ENCODE assay signal across 14 cellular contexts in the genomic region with DNA sequence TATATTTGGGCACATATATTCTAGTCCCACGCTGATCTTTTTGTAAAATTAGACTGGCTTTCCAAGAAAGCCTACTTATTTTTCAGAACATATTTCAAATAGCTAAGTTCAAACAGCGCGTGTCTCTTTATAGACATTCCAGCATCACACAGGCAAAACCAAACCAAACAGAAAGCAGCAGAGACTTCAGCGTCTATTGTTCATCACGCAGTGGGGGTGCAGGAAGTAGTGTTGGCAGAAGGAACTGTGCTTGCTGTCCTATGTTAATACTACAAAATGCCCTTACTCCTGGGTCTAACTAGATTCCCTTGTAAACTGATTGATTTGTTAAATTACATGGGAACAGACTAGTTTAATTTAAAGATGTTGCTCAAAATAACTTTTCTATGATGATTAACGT.
A peak's percentile ranks its signal among the peaks of the same experiment; 100 is the strongest.
DNase-seq lines count a peak whose midpoint lies in the region; ATAC-seq and TF ChIP-seq lines count a peak whose summit lies in the region.
"Had no signal": no experiment of that assay in that cellular context is flagged by ENCODE, and none has a peak within 500 bp of the region (broad histone marks: within the 10 kb centered on the region; RNA-seq: fewer than 3 reads in every experiment).

No MANE protein-coding gene starts in this region.

- H3K9me2 ChIP-seq in PC-3 (replicated peaks; ENCODE audit: low read length): no peaks in the 10 kb centered on the region

- H3K79me1 ChIP-seq in H9 (ENCODE audit: insufficient read depth, low read depth, low read length, poor library complexity, severe bottlenecking): no peaks in the 10 kb centered on the region

- intact Hi-C loops in PC-3 (cut with micrococcal nuclease): loop anchor here (5.0 to 10.0 kb wide), 3 partner anchors 127 to 573 kb away; no protein-coding TSS in a partner anchor

- peak overlapping the region in 2 of 3 experiments; percentile 21 to 53; a peak in 1 of 7 replicates for H3K27ac Mint-ChIP-seq in H9
- H3K27ac Mint-ChIP-seq in activated CD4-positive, alpha-beta memory T cell treated with anti-CD3 and anti-CD28 coated beads, Interleukin-2, amount 10 ng/mL, durations not matched to agents 7 days and 5 days: no peak overlapping the region
- H3K27ac Mint-ChIP-seq: activated CD4-positive, alpha-beta T cell treated with anti-CD3 and anti-CD28 coated beads, Interleukin-2, amount 10 ng/mL, durations not matched to agents 24 days and 14 days had no signal

- H2BK15ac ChIP-seq in H9 (ENCODE audit: low read depth, low read length): no peak overlapping the region

- H3F3A ChIP-seq in PC-3 (ENCODE audit: low read length, unreplicated experiment): no peaks in the 10 kb centered on the region

- H3K23me2 ChIP-seq in H9 (ENCODE audit: insufficient read length, low read depth, low read length, poor library complexity, severe bottlenecking): no peaks in the 10 kb centered on the region

- H3K9me3 ChIP-seq in H9 (ENCODE audit: control insufficient read depth, low read depth, low read length) (no peaks in the 10 kb centered on the region), PC-3 (ENCODE audit: low read length) (no peaks in the 10 kb centered on the region)
- H3K9me3 ChIP-seq: sigmoid colon had no signal

- H3K18ac ChIP-seq in H9 (ENCODE audit: insufficient read length, low read depth, low read length): no peak overlapping the region

- BruUV-seq in PC-3 (replicated peaks; lab: Mats Ljungman, UMichigan): no TSS peak

- no peak overlapping the region for H4K8ac ChIP-seq in H9 (replicated peaks; ENCODE audit: insufficient read length, low read depth, low read length)

- no peak overlapping the region for H3K4me3 Mint-ChIP-seq in H9
- no peak overlapping the region for H3K4me3 Mint-ChIP-seq in activated CD4-positive, alpha-beta memory T cell treated with anti-CD3 and anti-CD28 coated beads, Interleukin-2, amount 10 ng/mL, durations not matched to agents 7 days and 5 days
- H3K4me3 Mint-ChIP-seq: activated CD4-positive, alpha-beta T cell treated with anti-CD3 and anti-CD28 coated beads, Interleukin-2, amount 10 ng/mL, durations not matched to agents 24 days and 14 days had no signal

- H2BK120ac ChIP-seq in H9 (ENCODE audit: low read depth, low read length, poor library complexity, severe bottlenecking): no peak overlapping the region

- H3K27me3 Mint-ChIP-seq in H9 (ENCODE audit: low read depth): no peaks in the 10 kb centered on the region
- no peaks in the 10 kb centered on the region for H3K27me3 Mint-ChIP-seq in activated CD4-positive, alpha-beta memory T cell treated with anti-CD3 and anti-CD28 coated beads, Interleukin-2, amount 10 ng/mL, durations not matched to agents 7 days and 5 days
- H3K27me3 Mint-ChIP-seq: activated CD4-positive, alpha-beta T cell treated with anti-CD3 and anti-CD28 coated beads, Interleukin-2, amount 10 ng/mL, durations not matched to agents 24 days and 14 days had no signal

- DNase-seq in H9: peak; percentile 58
- DNase-seq in PC-3: peak; percentile 64
- peak; percentile 67 for DNase-seq in fibroblast of gingiva (ENCODE audit: low read depth)
- DNase-seq in pons (ENCODE audit: low spot score): peak; percentile 60
- DNase-seq in activated CD4-positive, alpha-beta memory T cell treated with anti-CD3 and anti-CD28 coated beads, Interleukin-2, amount 10 ng/mL, durations not matched to agents 7 days and 5 days: no peak
- DNase-seq in UCSD-AML1 (lab: John Stamatoyannopoulos, UW; ENCODE audit: unreplicated experiment): no peak
- DNase-seq in activated CD4-positive, alpha-beta T cell treated with anti-CD3 and anti-CD28 coated beads, Interleukin-2, amount 50 U/mL, for 1 hour: no peak
- DNase-seq: activated CD4-positive, alpha-beta T cell treated with anti-CD3 and anti-CD28 coated beads, Interleukin-2, amount 10 ng/mL, durations not matched to agents 24 days and 14 days; activated naive CD4-positive, alpha-beta T cell; NCI-H187 treated with DMSO at 0.1 percent for 48 hours; SIG-M5; sigmoid colon had no signal

- no peak overlapping the region for H3K56ac ChIP-seq in H9 (ENCODE audit: insufficient read length, low read depth, low read length)

- POLR2A ChIA-PET in PC-3 (lab: Charles Lee; ENCODE audit: unreplicated experiment): interaction anchor here (0.6 kb wide), 1 partner anchor 138 kb away, joined by 3 read pairs; no protein-coding TSS in a partner anchor
- POLR2A ChIA-PET in activated CD4-positive, alpha-beta memory T cell treated with anti-CD3 and anti-CD28 coated beads, Interleukin-2, amount 10 ng/mL, durations not matched to agents 7 days and 5 days (lab: Charles Lee): no interaction called here

- H3K9me3 Mint-ChIP-seq in H9: 0 out of 5 replicates have a peak, but pooled peaks cover 0 to 2% of the 10 kb centered on the region in 2 experiments
- peaks cover 3% of the 10 kb centered on the region for H3K9me3 Mint-ChIP-seq in activated CD4-positive, alpha-beta memory T cell treated with anti-CD3 and anti-CD28 coated beads, Interleukin-2, amount 10 ng/mL, durations not matched to agents 7 days and 5 days
- H3K9me3 Mint-ChIP-seq: activated CD4-positive, alpha-beta T cell treated with anti-CD3 and anti-CD28 coated beads, Interleukin-2, amount 10 ng/mL, durations not matched to agents 24 days and 14 days had no signal

- H2AFZ ChIP-seq in H9 (ENCODE audit: low read length) (no peak overlapping the region), PC-3 (ENCODE audit: low read length) (no peak overlapping the region)

- no peak overlapping the region for H3K23ac ChIP-seq in H9 (ENCODE audit: insufficient read length, low read depth, low read length)

- H3K4me2 ChIP-seq in H9 (ENCODE audit: insufficient read depth, insufficient read length, low read length) (no peak overlapping the region), PC-3 (ENCODE audit: low read length) (peak overlapping the region; percentile 21; the same call in 1 of the 2 replicates)

- CTCF ChIA-PET in PC-3 (lab: Charles Lee): no interaction called here
- CTCF ChIA-PET in activated CD4-positive, alpha-beta memory T cell treated with anti-CD3 and anti-CD28 coated beads, Interleukin-2, amount 10 ng/mL, durations not matched to agents 7 days and 5 days (lab: Charles Lee): no interaction called here

- H2BK5ac ChIP-seq in H9 (ENCODE audit: insufficient read length, low read length): no peak overlapping the region

- TF ChIP-seq CTCF in H9 (conservative IDR thresholded peaks at IDR 0.05) (no peak), PC-3 (conservative IDR thresholded peaks at IDR 0.05; ENCODE audit: low read depth, low read length) (no peak)

- WGBS in H9 (ENCODE audit: extremely low coverage, insufficient read length, low lambda C conversion rate): no CpG with 5 or more reads among the region's 6 CpGs

- no peak overlapping the region for H2BK12ac ChIP-seq in H9 (ENCODE audit: insufficient read length, low read depth, low read length)

- H4K91ac ChIP-seq in H9 (ENCODE audit: insufficient read length, low read depth, low read length): no peak overlapping the region

- H3T11ph ChIP-seq in H9 (ENCODE audit: low read length): no peak overlapping the region

- H3K14ac ChIP-seq in H9 (ENCODE audit: insufficient read depth, low read length): no peak overlapping the region

- H2AK5ac ChIP-seq in H9 (ENCODE audit: insufficient read length, low read length): no peak overlapping the region

- H3K27me3 ChIP-seq in H9 (ENCODE audit: insufficient read depth, low read length) (no peaks in the 10 kb centered on the region), PC-3 (ENCODE audit: low read length) (no peaks in the 10 kb centered on the region)
- H3K27me3 ChIP-seq: dorsolateral prefrontal cortex, sigmoid colon had no signal

- H3K36me3 ChIP-seq in PC-3 (ENCODE audit: low read depth, low read length): no peaks in the 10 kb centered on the region
- H3K36me3 ChIP-seq: sigmoid colon had no signal

- H3K9ac ChIP-seq in H9 (ENCODE audit: extremely low read depth, insufficient read length, low read length): no peak overlapping the region
- H3K9ac ChIP-seq in PC-3 (ENCODE audit: low read length): no peak overlapping the region

- H3K4me3 ChIP-seq in PC-3 (ENCODE audit: low read length): no peak overlapping the region
- H3K4me3 ChIP-seq: sigmoid colon had no signal

- H3K79me2 ChIP-seq in H9 (ENCODE audit: insufficient read depth, low read length) (no peaks in the 10 kb centered on the region), PC-3 (ENCODE audit: low read length) (no peaks in the 10 kb centered on the region)

- no peaks in the 10 kb centered on the region for H3K36me3 Mint-ChIP-seq in H9 (ENCODE audit: insufficient read depth in 1 of 3, low read depth in 3 of 3)
- no peaks in the 10 kb centered on the region for H3K36me3 Mint-ChIP-seq in activated CD4-positive, alpha-beta memory T cell treated with anti-CD3 and anti-CD28 coated beads, Interleukin-2, amount 10 ng/mL, durations not matched to agents 7 days and 5 days (ENCODE audit: low read depth)

- H4K5ac ChIP-seq in H9 (ENCODE audit: insufficient read length, low read depth, low read length): no peak overlapping the region

- no peak overlapping the region for H3K4ac ChIP-seq in H9 (ENCODE audit: low read depth, low read length)

- no peak overlapping the region for H2BK20ac ChIP-seq in H9 (ENCODE audit: low read depth, low read length, poor library complexity, severe bottlenecking)

- H3K4me1 ChIP-seq in H9 (ENCODE audit: insufficient read depth, low read length): no peaks in the 10 kb centered on the region; the same call in 1 of the 2 replicates
- peaks cover 4% of the 10 kb centered on the region; the same call in 1 of the 2 replicates for H3K4me1 ChIP-seq in PC-3 (ENCODE audit: insufficient read depth, low read length)
- H3K4me1 ChIP-seq: sigmoid colon had no signal

- H3K27ac ChIP-seq in H9 (ENCODE audit: insufficient read length, low read depth, low read length): no peak overlapping the region
- no peak overlapping the region for H3K27ac ChIP-seq in PC-3 (ENCODE audit: low read length)
- H3K27ac ChIP-seq: dorsolateral prefrontal cortex, sigmoid colon had no signal

- H3K4me1 Mint-ChIP-seq in H9: peaks cover 20% of the 10 kb centered on the region in 2 experiments
- H3K4me1 Mint-ChIP-seq in activated CD4-positive, alpha-beta memory T cell treated with anti-CD3 and anti-CD28 coated beads, Interleukin-2, amount 10 ng/mL, durations not matched to agents 7 days and 5 days: no peaks in the 10 kb centered on the region
- H3K4me1 Mint-ChIP-seq: activated CD4-positive, alpha-beta T cell treated with anti-CD3 and anti-CD28 coated beads, Interleukin-2, amount 10 ng/mL, durations not matched to agents 24 days and 14 days had no signal

- peak; percentile 94 for ATAC-seq in PC-3
- ATAC-seq in HG03108 (IDR thresholded peaks at IDR 0.05; ENCODE audit: unreplicated experiment): no peak

- H4K20me1 ChIP-seq in H9 (ENCODE audit: control insufficient read depth, insufficient read depth, insufficient read length) (no peaks in the 10 kb centered on the region), PC-3 (ENCODE audit: low read length) (no peaks in the 10 kb centered on the region)

Comparison
In these comparisons a context has a peak if more than half of its experiments do, and no peak if none do; other contexts are left out.
1. DNase-seq: peak in H9 (single experiment), PC-3 (single experiment), fibroblast of gingiva (single experiment) and pons (single experiment); none in activated CD4-positive, alpha-beta memory T cell treated with anti-CD3 and anti-CD28 coated beads, Interleukin-2, amount 10 ng/mL, durations not matched to agents 7 days and 5 days (single experiment), UCSD-AML1 (single experiment) and activated CD4-positive, alpha-beta T cell treated with anti-CD3 and anti-CD28 coated beads, Interleukin-2, amount 50 U/mL, for 1 hour (single experiment).